18 cellular contexts compared by ENCODE assay signal in the genomic region with DNA sequence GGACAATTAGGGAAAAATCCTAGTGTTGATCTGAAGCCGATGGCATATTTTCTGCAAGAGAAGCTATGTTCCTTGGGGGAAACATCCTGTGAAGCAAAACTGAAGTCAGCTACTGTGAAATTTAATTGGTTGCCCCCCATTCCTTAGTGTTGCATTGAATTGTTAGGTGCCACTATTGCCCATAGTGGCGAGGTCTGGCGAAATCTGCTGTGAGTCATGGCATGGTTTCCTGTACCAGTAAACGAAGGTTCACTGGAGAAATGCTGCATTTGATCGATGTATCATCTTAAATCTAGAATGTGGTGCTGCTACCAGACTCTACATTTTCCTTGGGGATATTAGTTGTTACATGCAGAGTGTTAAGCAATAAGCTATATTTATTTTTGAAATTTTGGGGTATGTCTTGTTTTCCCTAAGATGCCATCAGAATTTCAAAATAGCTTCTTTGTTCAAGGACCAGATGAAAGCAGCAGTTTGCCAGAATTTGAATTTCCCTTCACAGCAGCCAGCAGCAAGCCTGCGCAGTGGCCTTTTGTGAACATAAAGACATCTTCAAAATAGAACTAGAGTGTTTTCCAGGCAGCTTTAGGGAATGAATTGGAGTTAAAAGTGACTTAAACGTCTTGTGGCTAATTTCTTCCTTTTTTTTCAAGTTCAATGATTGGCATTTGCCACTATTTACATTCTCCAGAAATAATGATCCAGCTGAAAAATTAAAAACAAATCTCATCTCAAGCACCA.
"Had no signal": no experiment of that assay in that cellular context is flagged by ENCODE, and none has a peak within 500 bp of the region (broad histone marks: within the 10 kb centered on the region; RNA-seq: fewer than 3 reads in every experiment).

No MANE protein-coding gene starts in this region.

- H3K27me3 ChIP-seq: body of pancreas, spleen, thyroid gland had no signal

- ATAC-seq: activated CD8-positive, alpha-beta T cell treated with anti-CD3 and anti-CD28 coated beads for 36 hours; body of pancreas had no signal

- H3K36me3 Mint-ChIP-seq: activated naive CD8-positive, alpha-beta T cell treated with anti-CD3 and anti-CD28 coated beads, Interleukin-2, amount 10 ng/mL, durations not matched to agents 7 days and 5 days; memory B cell; naive B cell had no signal

- H3K27me3 Mint-ChIP-seq: activated CD4-positive, alpha-beta T cell treated with anti-CD3 and anti-CD28 coated beads, Interleukin-2, amount 10 ng/mL, durations not matched to agents 24 days and 14 days; activated CD8-positive, alpha-beta T cell treated with anti-CD3 and anti-CD28 coated beads for 36 hours; activated naive CD8-positive, alpha-beta T cell treated with anti-CD3 and anti-CD28 coated beads, Interleukin-2, amount 10 ng/mL, durations not matched to agents 7 days and 5 days; activated T-cell treated with anti-CD3 and anti-CD28 coated beads, Interleukin-2, amount 50 U/mL, for 24 hours; memory B cell; naive B cell had no signal

- H3K4me1 Mint-ChIP-seq: activated CD4-positive, alpha-beta T cell treated with anti-CD3 and anti-CD28 coated beads, Interleukin-2, amount 10 ng/mL, durations not matched to agents 24 days and 14 days; activated naive CD8-positive, alpha-beta T cell treated with anti-CD3 and anti-CD28 coated beads, Interleukin-2, amount 10 ng/mL, durations not matched to agents 7 days and 5 days; memory B cell; naive B cell had no signal

- H3K4me3 Mint-ChIP-seq: activated CD4-positive, alpha-beta T cell treated with anti-CD3 and anti-CD28 coated beads, Interleukin-2, amount 10 ng/mL, durations not matched to agents 24 days and 14 days; activated CD8-positive, alpha-beta T cell treated with anti-CD3 and anti-CD28 coated beads for 36 hours; activated naive CD8-positive, alpha-beta T cell treated with anti-CD3 and anti-CD28 coated beads, Interleukin-2, amount 10 ng/mL, durations not matched to agents 7 days and 5 days; activated T-cell treated with anti-CD3 and anti-CD28 coated beads, Interleukin-2, amount 50 U/mL, for 24 hours; memory B cell; naive B cell; T-helper 2 cell treated with Interferon-gamma antibody and Interleukin-4, amounts not matched to agents 5 μg/mL and 100 μg/mL, for 36 hours had no signal

- H3K9ac ChIP-seq: parathyroid adenoma had no signal

- H3K27ac Mint-ChIP-seq: activated CD4-positive, alpha-beta T cell treated with anti-CD3 and anti-CD28 coated beads, Interleukin-2, amount 10 ng/mL, durations not matched to agents 24 days and 14 days; activated CD8-positive, alpha-beta T cell treated with anti-CD3 and anti-CD28 coated beads for 36 hours; activated naive CD8-positive, alpha-beta T cell treated with anti-CD3 and anti-CD28 coated beads, Interleukin-2, amount 10 ng/mL, durations not matched to agents 7 days and 5 days; activated T-cell treated with anti-CD3 and anti-CD28 coated beads, Interleukin-2, amount 50 U/mL, for 24 hours; activated T-helper 2 cell treated with anti-CD3 and anti-CD28 coated beads, Interferon-gamma antibody, Interleukin-2, Interleukin-4, amounts not matched to agents 10 μg/mL and 5 μg/mL and 100 μg/mL, durations not matched to agents 14 hours and 24 hours and 36 hours; memory B cell; naive B cell; T-helper 2 cell treated with Interferon-gamma antibody and Interleukin-4, amounts not matched to agents 5 μg/mL and 100 μg/mL, for 36 hours had no signal

- H3K4me1 ChIP-seq: left ventricle myocardium inferior, parathyroid adenoma, spleen, thyroid gland had no signal

- H3K9me3 ChIP-seq: body of pancreas, mucosa of descending colon, thyroid gland had no signal

- H3K9me3 Mint-ChIP-seq: activated CD4-positive, alpha-beta T cell treated with anti-CD3 and anti-CD28 coated beads, Interleukin-2, amount 10 ng/mL, durations not matched to agents 24 days and 14 days; activated naive CD8-positive, alpha-beta T cell treated with anti-CD3 and anti-CD28 coated beads, Interleukin-2, amount 10 ng/mL, durations not matched to agents 7 days and 5 days had no signal

- H3K4me3 ChIP-seq: body of pancreas, left ventricle myocardium inferior, mucosa of descending colon, spleen, thyroid gland had no signal

- DNase-seq: activated CD4-positive, alpha-beta T cell treated with anti-CD3 and anti-CD28 coated beads, Interleukin-2, amount 10 ng/mL, durations not matched to agents 24 days and 14 days; activated CD8-positive, alpha-beta T cell treated with anti-CD3 and anti-CD28 coated beads for 36 hours; activated naive CD4-positive, alpha-beta T cell treated with Interleukin-2 at 50 U/mL for 16 hours; activated naive CD8-positive, alpha-beta T cell treated with anti-CD3 and anti-CD28 coated beads, Interleukin-2, amount 10 ng/mL, durations not matched to agents 7 days and 5 days; activated T-cell treated with anti-CD3 and anti-CD28 coated beads, Interleukin-2, amount 50 U/mL, for 24 hours; body of pancreas; central memory CD4-positive, alpha-beta T cell; erythroblast; left ventricle myocardium inferior; mucosa of descending colon; naive B cell; spleen; stimulated activated naive CD4-positive, alpha-beta T cell; thyroid gland had no signal

- H3K36me3 ChIP-seq: left ventricle myocardium inferior, spleen, thyroid gland had no signal

- H3K27ac ChIP-seq: body of pancreas, left ventricle myocardium inferior, parathyroid adenoma, spleen, thyroid gland had no signal
